Comparison of ENCODE assay signal across 8 cellular contexts in the genomic region with DNA sequence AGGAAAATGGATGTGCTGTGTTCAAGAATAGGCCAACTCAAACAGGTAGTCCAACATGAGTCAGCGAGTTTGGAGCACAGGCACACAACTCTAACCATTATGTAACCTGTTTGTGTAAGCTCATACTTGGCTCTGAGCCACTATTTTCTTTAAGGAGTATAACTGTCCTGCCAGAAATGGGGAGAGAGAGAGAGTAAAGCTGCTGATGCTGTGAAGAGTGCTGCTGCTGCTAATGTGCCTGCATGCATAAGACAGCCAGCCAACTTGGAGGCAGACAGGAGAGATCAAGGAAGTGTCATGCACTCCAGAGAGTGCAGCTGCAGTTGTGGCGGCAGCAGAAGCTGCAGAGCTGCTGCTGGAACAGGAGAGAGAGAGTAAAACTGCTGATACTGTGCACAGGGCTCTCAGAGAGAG. TPM values are rescaled to one million over a fixed set of nuclear protein-coding genes. Genes with fewer than 3 reads are reported as not detected.
DNase-seq lines count a peak whose midpoint lies in the region; ATAC-seq and TF ChIP-seq lines count a peak whose summit lies in the region.

No MANE protein-coding gene starts in this region.

- H3K4me3 ChIP-seq in Caco-2 (ENCODE audit: low read depth, low read length), result no peak overlapping the region

- H3K9me3 Mint-ChIP-seq in Caco-2 (ENCODE audit: unreplicated experiment) (peaks cover 15% of the 10 kb centered on the region), natural killer cell (peaks cover 0 to 3% of the 10 kb centered on the region in 2 donors)

- peaks cover 25% of the 10 kb centered on the region for H3K4me1 ChIP-seq in Caco-2

- H3K9me3 ChIP-seq in Caco-2, result no peaks in the 10 kb centered on the region

- no TSS peak for BruUV-seq in Caco-2 (replicated peaks; lab: Mats Ljungman, UMichigan)

- H3K27me3 ChIP-seq in Caco-2 (replicated peaks; ENCODE audit: control insufficient read depth, insufficient read depth, low read length), result no peaks in the 10 kb centered on the region

- H3K4me3 Mint-ChIP-seq in Caco-2 (ENCODE audit: unreplicated experiment) (peak overlapping the region; percentile 28), natural killer cell (no peak overlapping the region)

- CTCF ChIA-PET in Caco-2 (lab: Charles Lee), result interaction anchor here (1.8 kb wide), 1 partner anchor 199 kb away, joined by 12 read pairs; no protein-coding TSS in a partner anchor
- CTCF ChIA-PET in HEK293T (lab: Yijun Ruan, JAX), result no interaction called here

- no peaks in the 10 kb centered on the region for H3K36me3 ChIP-seq in Caco-2 (ENCODE audit: control insufficient read depth, insufficient read depth, low read length)

- ATAC-seq in natural killer cell, result no peak

- H3K27me3 Mint-ChIP-seq in Caco-2 (ENCODE audit: insufficient read depth, unreplicated experiment), result no peaks in the 10 kb centered on the region
- no peaks in the 10 kb centered on the region for H3K27me3 Mint-ChIP-seq in natural killer cell (ENCODE audit: low read depth in 2 of 2)

- TF ChIP-seq CTCF in Caco-2 (IDR thresholded peaks at IDR 0.05; ENCODE audit: insufficient read depth in 1 of 2, low read depth in 1 of 2, low read length in 1 of 2, severe bottlenecking in 1 of 2, unreplicated experiment in 1 of 2) (no peak), natural killer cell (IDR thresholded peaks at IDR 0.05) (no peak)

- H3K4me1 Mint-ChIP-seq in Caco-2 (ENCODE audit: low read depth, unreplicated experiment), result peaks cover 20% of the 10 kb centered on the region
- no peaks in the 10 kb centered on the region for H3K4me1 Mint-ChIP-seq in natural killer cell

- peak overlapping the region; percentile 54 for H3K27ac Mint-ChIP-seq in Caco-2 (ENCODE audit: unreplicated experiment)
- H3K27ac Mint-ChIP-seq in natural killer cell, result no peak overlapping the region

- POLR2A ChIA-PET in Caco-2 (lab: Charles Lee) (interaction anchor here (1.5 kb wide), 1 partner anchor 199 kb away, joined by 5 read pairs; no protein-coding TSS in a partner anchor), HEK293T (lab: Yijun Ruan, JAX) (no interaction called here)

- DNase-seq in Caco-2 (peak; percentile 33 to 59), HEK293T (ENCODE audit: extremely low spot score) (peak; percentile 14), RPMI8226 (peak; percentile 92), iris pigment epithelial cell (ENCODE audit: low read depth) (peak; percentile 80), SIG-M5 (lab: John Stamatoyannopoulos, UW) (no peak), GM19238 (ENCODE audit: insufficient read length, low spot score) (no peak), natural killer cell (no peak), NCI-H1092 (lab: John Stamatoyannopoulos, UW) (no peak)

- intact Hi-C loops in Caco-2 (cut with micrococcal nuclease; ENCODE audit: unreplicated experiment), result loop anchor here (5.0 kb wide), 1 partner anchor 87 kb away; no protein-coding TSS in a partner anchor
- intact Hi-C loops in natural killer cell (cut with micrococcal nuclease), result no loop called here

- no peaks in the 10 kb centered on the region for H3K36me3 Mint-ChIP-seq in Caco-2 (ENCODE audit: insufficient read depth, unreplicated experiment)
- no peaks in the 10 kb centered on the region for H3K36me3 Mint-ChIP-seq in natural killer cell

TF ChIP-seq in HEK293T, 16 proteins besides CTCF, POLR2A, EP300 and RAD21:
- no peak for TF ChIP-seq FOXM1 (IDR thresholded peaks at IDR 0.05; ENCODE audit: borderline replicate concordance)
- TF ChIP-seq HDGF (IDR thresholded peaks at IDR 0.05; ENCODE audit: borderline replicate concordance), result no peak
- TF ChIP-seq SP1 (IDR thresholded peaks at IDR 0.05), result no peak
- TF ChIP-seq PKNOX1 (IDR thresholded peaks at IDR 0.05), result no peak
- no peak for TF ChIP-seq TARDBP (IDR thresholded peaks at IDR 0.05)
- TF ChIP-seq ELF4 (IDR thresholded peaks at IDR 0.05), result no peak
- TF ChIP-seq FOXK2 (IDR thresholded peaks at IDR 0.05), result no peak
- TF ChIP-seq ARNT (IDR thresholded peaks at IDR 0.05), result no peak

RNA-seq across cellular contexts. Expression of gene STATH, which starts 11.7 kb away (rescaled TPM):
- not detected in 2 replicates for total RNA-seq in Caco-2 (2022)
- not detected for total RNA-seq in natural killer cell

RNA-seq across cellular contexts. Expression of gene CSN2, which starts 18.5 kb away (rescaled TPM):
- total RNA-seq in Caco-2 (2022) (not detected in 2 replicates), natural killer cell (not detected)

RNA-seq across cellular contexts. Expression of gene HTN3, which starts 44.2 kb away (rescaled TPM):
- total RNA-seq in Caco-2 (2022) (not detected in 2 replicates), natural killer cell (not detected)

RNA-seq across cellular contexts. Expression of gene CSN1S1, which starts 53.2 kb away (rescaled TPM):
- total RNA-seq in Caco-2 (2022) (not detected in 2 replicates), natural killer cell (not detected)

Comparison
In these comparisons a context has a peak if more than half of its experiments do, and no peak if none do; other contexts are left out.
1. DNase-seq: peak in Caco-2 (2 of 2), HEK293T (single experiment), RPMI8226 (single experiment) and iris pigment epithelial cell (single experiment); none in SIG-M5 (single experiment), GM19238 (single experiment), natural killer cell (single experiment) and NCI-H1092 (single experiment).